ENCODE assay signal across 29 cellular contexts in the genomic region with DNA sequence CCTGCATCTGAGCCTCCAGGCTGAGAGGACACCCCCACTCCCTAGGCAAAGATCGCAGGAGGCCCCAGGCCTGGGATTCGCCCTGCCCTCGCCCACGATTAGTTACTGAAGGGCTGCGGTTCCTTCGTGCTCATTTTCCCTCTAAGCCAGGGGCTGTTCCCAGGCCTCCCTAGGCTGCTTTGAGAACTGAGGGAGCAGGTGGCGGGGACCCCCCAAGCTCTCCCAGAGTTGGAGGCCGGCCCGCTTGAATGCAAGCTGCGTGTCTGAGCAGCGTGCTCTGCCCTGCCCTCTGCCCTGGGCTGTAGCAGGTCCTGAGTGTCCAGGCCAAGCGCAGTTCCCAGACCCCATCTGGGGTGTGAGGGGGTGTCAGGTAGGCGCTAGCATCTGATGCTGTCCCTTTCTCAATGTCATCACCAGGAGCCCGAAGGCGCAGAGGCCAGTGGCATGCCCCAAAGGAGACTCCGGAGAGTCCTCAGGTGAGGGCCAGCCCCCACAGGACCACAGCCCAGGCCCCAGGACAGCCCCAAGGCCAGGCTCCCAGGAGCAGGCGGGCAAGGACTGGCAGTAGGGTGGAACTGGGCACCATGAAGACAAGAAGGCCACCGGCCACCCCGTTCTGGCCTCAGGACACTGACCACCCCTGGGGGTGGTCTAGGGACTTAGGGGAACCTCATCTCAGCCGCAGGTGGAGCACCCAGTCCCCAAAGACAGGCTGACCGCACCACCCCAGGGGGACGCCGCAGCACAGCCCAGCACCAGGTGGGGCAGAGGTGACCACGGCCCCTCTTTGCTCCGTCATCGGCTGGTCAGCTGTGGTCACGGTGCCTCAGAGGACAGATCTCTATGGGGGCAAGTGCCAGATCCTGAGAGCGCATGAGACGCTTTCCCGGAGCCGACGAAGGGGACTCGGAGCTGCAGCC. TPM values are rescaled to one million over a fixed set of nuclear protein-coding genes. Genes with fewer than 3 reads are reported as not detected.
"Had no signal": no experiment of that assay in that cellular context is flagged by ENCODE, and none has a peak within 500 bp of the region (broad histone marks: within the 10 kb centered on the region; RNA-seq: fewer than 3 reads in every experiment).

No MANE protein-coding gene starts in this region.

- H3K27ac Mint-ChIP-seq: activated CD4-positive, alpha-beta memory T cell treated with anti-CD3 and anti-CD28 coated beads, Interleukin-2, amount 10 ng/mL, durations not matched to agents 7 days and 5 days; activated CD4-positive, alpha-beta T cell treated with anti-CD3 and anti-CD28 coated beads, Interleukin-2, amount 10 ng/mL, durations not matched to agents 7 days and 5 days; activated naive CD8-positive, alpha-beta T cell; activated T-helper 17 cell treated with anti-CD3 and anti-CD28 coated beads, Interleukin-2, amount 50 U/mL, for 72 hours; WTC11 had no signal

- H3K36me3 ChIP-seq: brain microvascular endothelial cell had no signal

- H3K4me1 Mint-ChIP-seq: activated T-helper 17 cell treated with anti-CD3 and anti-CD28 coated beads, Interleukin-2, amount 50 U/mL, for 72 hours had no signal

- H3K9me3 ChIP-seq: esophagus squamous epithelium had no signal

- H3K27me3 Mint-ChIP-seq: activated CD4-positive, alpha-beta T cell treated with anti-CD3 and anti-CD28 coated beads, Interleukin-2, amount 10 ng/mL, durations not matched to agents 7 days and 5 days; activated naive CD8-positive, alpha-beta T cell; activated T-helper 17 cell treated with anti-CD3 and anti-CD28 coated beads, Interleukin-2, amount 50 U/mL, for 72 hours; central memory CD8-positive, alpha-beta T cell had no signal

- H3K9me3 Mint-ChIP-seq: activated CD4-positive, alpha-beta memory T cell treated with anti-CD3 and anti-CD28 coated beads, Interleukin-2, amount 10 ng/mL, durations not matched to agents 7 days and 5 days; activated CD4-positive, alpha-beta T cell treated with anti-CD3 and anti-CD28 coated beads, Interleukin-2, amount 10 ng/mL, durations not matched to agents 7 days and 5 days; activated T-cell treated with anti-CD3 and anti-CD28 coated beads, Interleukin-2, amount 50 U/mL, for 4 hours; activated T-helper 17 cell treated with anti-CD3 and anti-CD28 coated beads, Interleukin-2, amount 50 U/mL, for 72 hours; central memory CD8-positive, alpha-beta T cell; WTC11 had no signal

- H3K4me3 Mint-ChIP-seq: activated CD4-positive, alpha-beta memory T cell treated with anti-CD3 and anti-CD28 coated beads, Interleukin-2, amount 10 ng/mL, durations not matched to agents 7 days and 5 days; activated CD4-positive, alpha-beta T cell treated with anti-CD3 and anti-CD28 coated beads, Interleukin-2, amount 10 ng/mL, durations not matched to agents 7 days and 5 days; activated naive CD8-positive, alpha-beta T cell; activated T-cell treated with anti-CD3 and anti-CD28 coated beads, Interleukin-2, amount 50 U/mL, for 4 hours; activated T-helper 17 cell treated with anti-CD3 and anti-CD28 coated beads, Interleukin-2, amount 50 U/mL, for 72 hours; central memory CD8-positive, alpha-beta T cell; WTC11 had no signal

- H3K27me3 ChIP-seq: brain microvascular endothelial cell, esophagus squamous epithelium had no signal

- DNase-seq: activated CD4-positive, alpha-beta memory T cell treated with anti-CD3 and anti-CD28 coated beads, Interleukin-2, amount 10 ng/mL, durations not matched to agents 7 days and 5 days; activated CD4-positive, alpha-beta T cell treated with anti-CD3 and anti-CD28 coated beads for 1 hour; activated CD4-positive, alpha-beta T cell treated with anti-CD3 and anti-CD28 coated beads for 4 hours; activated CD4-positive, alpha-beta T cell treated with anti-CD3 and anti-CD28 coated beads, Interleukin-2, amount 10 ng/mL, durations not matched to agents 7 days and 5 days; activated CD4-positive, alpha-beta T cell treated with anti-CD3 and anti-CD28 coated beads, Interleukin-2, amount 50 U/mL, for 4 hours; activated effector memory CD4-positive, alpha-beta T cell treated with Interleukin-2 at 50 U/mL for 16 hours; activated gamma-delta T cell treated with Interleukin-2 at 50 U/mL for 16 hours; activated naive CD4-positive, alpha-beta T cell treated with anti-CD3 and anti-CD28 coated beads, Interleukin-2, amount 50 U/mL, for 16 hours; activated naive CD4-positive, alpha-beta T cell treated with Interleukin-2 at 50 U/mL for 16 hours; activated T-cell treated with anti-CD3 and anti-CD28 coated beads, Interleukin-2, amount 50 U/mL, for 4 hours; amniotic stem cell; anterior cingulate cortex; brain microvascular endothelial cell; cortex of kidney; dermis blood vessel endothelial cell; effector CD4-positive, alpha-beta T cell; esophagus squamous epithelium; foreskin melanocyte; T-helper 2 cell had no signal

- H3K36me3 Mint-ChIP-seq: activated naive CD8-positive, alpha-beta T cell; WTC11 had no signal

- H3K4me3 ChIP-seq: esophagus squamous epithelium had no signal

- FAIRE-seq: astrocyte, bronchial epithelial cell, colon, endometrium, endothelial cell of umbilical vein had no signal

- H3K27ac ChIP-seq: brain microvascular endothelial cell, epithelial cell of prostate, esophagus squamous epithelium had no signal

RNA-seq across cellular contexts. Expression of gene NPTX1, which starts 46.8 kb away (rescaled TPM):
- total RNA-seq: endothelial cell of umbilical vein had no signal
